ENCODE assay signal across 23 cellular contexts in genomic region chr12:127546721-127547505, GRCh38.
"Had no signal": no experiment of that assay in that cellular context is flagged by ENCODE, and none has a peak within 500 bp of the region (broad histone marks: within the 10 kb centered on the region; RNA-seq: fewer than 3 reads in every experiment).

No MANE protein-coding gene starts in this region.

- H3K9me3 ChIP-seq: esophagus muscularis mucosa, right atrium auricular region, spleen, tibial nerve had no signal

- H3K4me1 ChIP-seq: esophagus muscularis mucosa, right atrium auricular region, spleen, tibial nerve had no signal

- H3K27ac ChIP-seq: esophagus muscularis mucosa, right atrium auricular region, spleen, tibial nerve had no signal

- H3K9me3 Mint-ChIP-seq: activated naive CD8-positive, alpha-beta T cell treated with anti-CD3 and anti-CD28 coated beads, Interleukin-2, amount 50 U/mL, for 24 hours; central memory CD8-positive, alpha-beta T cell had no signal

- DNase-seq: activated CD4-positive, alpha-beta T cell treated with anti-CD3 and anti-CD28 coated beads for 1 hour; activated CD8-positive, alpha-beta memory T cell treated with anti-CD3 and anti-CD28 coated beads, Interleukin-2, amount 10 ng/mL, durations not matched to agents 7 days and 5 days; activated CD8-positive, alpha-beta T cell treated with anti-CD3 and anti-CD28 coated beads, Interleukin-2, amount 10 ng/mL, durations not matched to agents 7 days and 5 days; activated naive CD8-positive, alpha-beta T cell treated with anti-CD3 and anti-CD28 coated beads, Interleukin-2, amount 50 U/mL, for 24 hours; activated T-cell treated with anti-CD3 and anti-CD28 coated beads, Interleukin-2, amount 50 U/mL, for 48 hours; dermis blood vessel endothelial cell; effector CD4-positive, alpha-beta T cell; kidney glomerular epithelial cell; mesendoderm; spleen; stimulated activated CD4-positive, alpha-beta T cell treated with anti-CD3 and anti-CD28 coated beads, Interleukin-2, amount 100 ng/mL, for 48 hours; stimulated activated naive CD4-positive, alpha-beta T cell treated with Interleukin-2 at 50 U/mL for 16 hours; T1000 had no signal

- H3K27ac Mint-ChIP-seq: activated CD8-positive, alpha-beta memory T cell treated with anti-CD3 and anti-CD28 coated beads, Interleukin-2, amount 10 ng/mL, durations not matched to agents 7 days and 5 days; activated CD8-positive, alpha-beta T cell treated with anti-CD3 and anti-CD28 coated beads, Interleukin-2, amount 10 ng/mL, durations not matched to agents 7 days and 5 days; activated naive CD4-positive, alpha-beta T cell treated with anti-CD3 and anti-CD28 coated beads, Interleukin-2, amount 50 U/mL, for 24 hours; activated naive CD8-positive, alpha-beta T cell treated with anti-CD3 and anti-CD28 coated beads, Interleukin-2, amount 50 U/mL, for 24 hours; activated T-helper 2 cell treated with anti-CD3 and anti-CD28 coated beads, Interferon-gamma antibody, Interleukin-2, Interleukin-4, amounts not matched to agents 10 μg/mL and 5 μg/mL and 100 μg/mL, durations not matched to agents 14 hours and 24 hours and 36 hours; natural killer cell treated with Interleukin-12 subunit alpha and Interleukin-12 subunit beta and Interleukin-15 and Interleukin-18, amount 100 ng/mL, for 72 hours; WTC11 had no signal

- H3K36me3 Mint-ChIP-seq: activated CD8-positive, alpha-beta memory T cell treated with anti-CD3 and anti-CD28 coated beads, Interleukin-2, amount 10 ng/mL, durations not matched to agents 7 days and 5 days; activated naive CD4-positive, alpha-beta T cell treated with anti-CD3 and anti-CD28 coated beads, Interleukin-2, amount 50 U/mL, for 24 hours; natural killer cell treated with Interleukin-12 subunit alpha and Interleukin-12 subunit beta and Interleukin-15 and Interleukin-18, amount 100 ng/mL, for 72 hours had no signal

- H3K36me3 ChIP-seq: esophagus muscularis mucosa, right atrium auricular region, spleen, tibial nerve had no signal

- H3K4me3 Mint-ChIP-seq: activated CD8-positive, alpha-beta memory T cell treated with anti-CD3 and anti-CD28 coated beads, Interleukin-2, amount 10 ng/mL, durations not matched to agents 7 days and 5 days; activated CD8-positive, alpha-beta T cell treated with anti-CD3 and anti-CD28 coated beads, Interleukin-2, amount 10 ng/mL, durations not matched to agents 7 days and 5 days; activated naive CD4-positive, alpha-beta T cell treated with anti-CD3 and anti-CD28 coated beads, Interleukin-2, amount 50 U/mL, for 24 hours; activated naive CD8-positive, alpha-beta T cell treated with anti-CD3 and anti-CD28 coated beads, Interleukin-2, amount 50 U/mL, for 24 hours; central memory CD8-positive, alpha-beta T cell; natural killer cell treated with Interleukin-12 subunit alpha and Interleukin-12 subunit beta and Interleukin-15 and Interleukin-18, amount 100 ng/mL, for 72 hours; WTC11 had no signal

- H3K4me3 ChIP-seq: esophagus muscularis mucosa, lung, right atrium auricular region, spleen, tibial nerve had no signal

- H3K27me3 ChIP-seq: esophagus muscularis mucosa, right atrium auricular region, spleen, tibial nerve had no signal

- H3K4me1 Mint-ChIP-seq: activated CD8-positive, alpha-beta memory T cell treated with anti-CD3 and anti-CD28 coated beads, Interleukin-2, amount 10 ng/mL, durations not matched to agents 7 days and 5 days; activated naive CD4-positive, alpha-beta T cell treated with anti-CD3 and anti-CD28 coated beads, Interleukin-2, amount 50 U/mL, for 24 hours; activated naive CD8-positive, alpha-beta T cell treated with anti-CD3 and anti-CD28 coated beads, Interleukin-2, amount 50 U/mL, for 24 hours; central memory CD8-positive, alpha-beta T cell had no signal

- H3K27me3 Mint-ChIP-seq: activated naive CD4-positive, alpha-beta T cell treated with anti-CD3 and anti-CD28 coated beads, Interleukin-2, amount 50 U/mL, for 24 hours; activated naive CD8-positive, alpha-beta T cell treated with anti-CD3 and anti-CD28 coated beads, Interleukin-2, amount 50 U/mL, for 24 hours; central memory CD8-positive, alpha-beta T cell; natural killer cell treated with Interleukin-12 subunit alpha and Interleukin-12 subunit beta and Interleukin-15 and Interleukin-18, amount 100 ng/mL, for 72 hours had no signal

- ATAC-seq: activated CD8-positive, alpha-beta memory T cell treated with anti-CD3 and anti-CD28 coated beads, Interleukin-2, amount 10 ng/mL, durations not matched to agents 7 days and 5 days; activated CD8-positive, alpha-beta T cell treated with anti-CD3 and anti-CD28 coated beads, Interleukin-2, amount 10 ng/mL, durations not matched to agents 7 days and 5 days; activated naive CD8-positive, alpha-beta T cell treated with anti-CD3 and anti-CD28 coated beads, Interleukin-2, amount 50 U/mL, for 24 hours; left lobe of liver; WTC11 had no signal
